Comparison of ENCODE assay signal across 22 cellular contexts in the genomic region with DNA sequence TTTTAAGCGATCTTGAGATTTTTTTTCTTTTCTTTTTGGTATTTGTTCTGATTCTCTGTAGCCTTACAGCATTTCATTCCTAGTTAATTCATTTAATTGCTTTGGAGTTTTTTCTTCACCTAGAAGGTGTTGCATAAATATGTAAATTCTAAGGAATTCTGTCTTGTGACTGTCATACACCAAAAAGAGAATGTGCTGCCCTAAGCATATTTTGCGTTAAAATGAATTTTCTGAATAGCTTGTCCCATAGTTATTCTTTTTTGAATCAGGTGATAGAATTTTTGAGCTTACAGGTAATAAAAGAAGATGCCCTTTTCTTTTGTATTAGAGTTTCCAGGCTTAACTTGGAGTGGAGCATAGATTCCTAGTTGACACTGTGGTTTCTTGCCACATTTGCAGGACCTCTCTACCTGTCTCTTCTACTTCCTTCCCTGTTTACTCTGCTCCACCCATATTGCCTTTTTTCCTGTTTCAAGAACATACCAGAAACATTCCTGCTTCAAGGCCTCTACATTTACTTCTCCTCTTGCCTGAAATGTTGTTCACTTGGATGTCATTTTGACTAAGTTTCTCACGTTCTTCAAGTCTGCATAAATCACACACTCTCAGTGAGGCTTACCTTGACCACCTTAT. TPM values are rescaled to one million over a fixed set of nuclear protein-coding genes. Genes with fewer than 3 reads are reported as not detected.
DNase-seq lines count a peak whose midpoint lies in the region; ATAC-seq, FAIRE-seq and TF ChIP-seq lines count a peak whose summit lies in the region.
"Had no signal": no experiment of that assay in that cellular context is flagged by ENCODE, and none has a peak within 500 bp of the region (broad histone marks: within the 10 kb centered on the region; RNA-seq: fewer than 3 reads in every experiment).

No MANE protein-coding gene starts in this region.

- no peak for TF ChIP-seq RAD21 in HepG2 (CRISPR knock-in tag; IDR thresholded peaks at IDR 0.05)

- POLR2A ChIA-PET in HepG2 (lab: Yijun Ruan, JAX) = no interaction called here

- ATAC-seq in HepG2 (no peak), right lobe of liver (no peak), HG03139 (IDR thresholded peaks at IDR 0.05; ENCODE audit: unreplicated experiment) (no peak)
- ATAC-seq: GM12878, GM23338, HCT116, Panc1 had no signal

- H3K27ac Mint-ChIP-seq in nephron progenitor cell = peak overlapping the region; percentile 43
- H3K27ac Mint-ChIP-seq: CD4-positive, alpha-beta T cell; GM23338 had no signal

- H3K4me3 Mint-ChIP-seq in nephron progenitor cell = no peak overlapping the region
- H3K4me3 Mint-ChIP-seq: CD4-positive, alpha-beta T cell; GM23338 had no signal

- H3K27ac ChIP-seq in HepG2 (ENCODE audit: extremely low read length, insufficient read depth, low read length) (no peak overlapping the region), right lobe of liver (no peak overlapping the region), keratinocyte (ENCODE audit: control insufficient read depth, insufficient read depth, low read length) (no peak overlapping the region)
- H3K27ac ChIP-seq: SJSA1 had no signal

- CTCF ChIA-PET in HepG2 (lab: Yijun Ruan, JAX; ENCODE audit: low intra/inter-chr PET ratio, low total read pairs) = no interaction called here

- dilution Hi-C loops in keratinocyte (cut with MboI; ENCODE audit: extremely low pct_ligation_motif_present, low sequenced_read_pairs) = no loop called here

- DNase-seq in HepG2 (ENCODE audit: low spot score) = no peak
- DNase-seq in right lobe of liver = no peak
- DNase-seq in keratinocyte (ENCODE audit: low read depth, low spot score) = no peak
- no peak for DNase-seq in nephron progenitor cell
- DNase-seq in G401 (ENCODE audit: low spot score) = no peak
- no peak for DNase-seq in NCI-H2171 (lab: John Stamatoyannopoulos, UW)
- DNase-seq in activated CD4-positive, CD25-positive, alpha-beta regulatory T cell (lab: John Stamatoyannopoulos, UW) = no peak
- DNase-seq: Caco-2; CD4-positive, alpha-beta T cell; DMS153; Karpas-422; NCI-H1417 treated with DMSO at 0.1 percent for 48 hours; NCI-H187 treated with DMSO at 0.1 percent for 48 hours; NCI-H345; NCI-H524 treated with DMSO at 0.1 percent for 48 hours had no signal

- H3K4me2 ChIP-seq in HepG2 (ENCODE audit: low read depth, low read length) = no peak overlapping the region
- H3K4me2 ChIP-seq in keratinocyte (ENCODE audit: control insufficient read depth, extremely low read depth, insufficient read depth, low read depth, low read length) = no peak overlapping the region
- H3K4me2 ChIP-seq: GM23338 had no signal

- no peak for TF ChIP-seq EP300 in HepG2 (IDR thresholded peaks at IDR 0.05; ENCODE audit: low read depth in 2 of 2, low read length in 2 of 2)
- TF ChIP-seq EP300 in HepG2 (CRISPR knock-in tag; IDR thresholded peaks at IDR 0.05; ENCODE audit: borderline replicate concordance) = no peak

- H3K27me3 ChIP-seq in HepG2 (ENCODE audit: control insufficient read depth in 1 of 2, insufficient read depth in 2 of 2, low read length in 2 of 2) (no peaks in the 10 kb centered on the region), right lobe of liver (no peaks in the 10 kb centered on the region), keratinocyte (ENCODE audit: control insufficient read depth, extremely low read depth, insufficient read depth, low read length) (no peaks in the 10 kb centered on the region)
- H3K27me3 ChIP-seq: SJSA1 had no signal

- no TSS peak for BruUV-seq in HepG2 (replicated peaks; lab: Mats Ljungman, UMichigan)

- H3K4me3 ChIP-seq in HepG2 (replicated peaks in 1 of 3; ENCODE audit: insufficient read depth in 1 of 3, low read depth in 2 of 3, low read length in 3 of 3) (no peak overlapping the region), right lobe of liver (no peak overlapping the region), keratinocyte (ENCODE audit: control insufficient read depth in 2 of 3, extremely low read depth in 1 of 3, insufficient read depth in 2 of 3, low read depth in 1 of 3, low read length in 3 of 3) (no peak overlapping the region)
- H3K4me3 ChIP-seq: GM12878, GM23338, SJSA1 had no signal

- no peaks in the 10 kb centered on the region for H3K9me3 Mint-ChIP-seq in nephron progenitor cell
- H3K9me3 Mint-ChIP-seq: CD4-positive, alpha-beta T cell; GM23338 had no signal

- H3K4me1 ChIP-seq in HepG2 (ENCODE audit: insufficient read depth, low read length) (no peaks in the 10 kb centered on the region), right lobe of liver (no peaks in the 10 kb centered on the region), keratinocyte (ENCODE audit: control insufficient read depth, extremely low read depth, insufficient read depth, low read length) (peaks cover 3% of the 10 kb centered on the region)
- H3K4me1 ChIP-seq: Caco-2, SJSA1 had no signal

- in situ Hi-C loops in HepG2 (cut with HindIII; ENCODE audit: extremely low pct_ligation_motif_present, low pct_unique_long_range_greater_than_20kb) (no loop called here), G401 (cut with HindIII; ENCODE audit: low sequenced_read_pairs) (no loop called here)

- H2AFZ ChIP-seq in HepG2 (ENCODE audit: low read length) (no peak overlapping the region), keratinocyte (ENCODE audit: control insufficient read depth, low read length) (no peak overlapping the region)
- H2AFZ ChIP-seq: GM23338 had no signal

- no peak for FAIRE-seq in HepG2 (lab: Jason Lieb, UNC)
- FAIRE-seq in keratinocyte (lab: Jason Lieb, UNC) = peak; percentile 52
- FAIRE-seq: GM12878, GM19239 had no signal

- peaks cover 69% of the 10 kb centered on the region for H3K36me3 Mint-ChIP-seq in nephron progenitor cell (ENCODE audit: low read depth)

- no peak for TF ChIP-seq CTCF in HepG2 (CRISPR knock-in tag; IDR thresholded peaks at IDR 0.05)
- no peak for TF ChIP-seq CTCF in right lobe of liver (IDR thresholded peaks at IDR 0.05)
- TF ChIP-seq CTCF in keratinocyte (optimal IDR thresholded peaks at IDR 0.05 in 1 of 3, IDR thresholded peaks at IDR 0.05 in 1 of 3, conservative IDR thresholded peaks at IDR 0.05 in 1 of 3; ENCODE audit: extremely low read depth in 1 of 3, insufficient read depth in 2 of 3, low read length in 3 of 3) = no peak
- no peak for TF ChIP-seq CTCF in nephron progenitor cell (IDR thresholded peaks at IDR 0.05)

- no peaks in the 10 kb centered on the region for H4K20me1 ChIP-seq in HepG2 (ENCODE audit: insufficient read depth, low read length)
- no peaks in the 10 kb centered on the region for H4K20me1 ChIP-seq in keratinocyte (ENCODE audit: control insufficient read depth, extremely low read depth, insufficient read depth, low read length)

- H3K9me3 ChIP-seq in HepG2 (ENCODE audit: low read length) (no peaks in the 10 kb centered on the region), right lobe of liver (no peaks in the 10 kb centered on the region), keratinocyte (ENCODE audit: control insufficient read depth, low read depth, low read length) (no peaks in the 10 kb centered on the region)
- H3K9me3 ChIP-seq: Caco-2, SJSA1 had no signal

- H3K9me1 ChIP-seq in keratinocyte (ENCODE audit: control insufficient read depth, extremely low read depth, insufficient read depth, low read length) = no peaks in the 10 kb centered on the region

- no peaks in the 10 kb centered on the region for H3K4me1 Mint-ChIP-seq in nephron progenitor cell
- H3K4me1 Mint-ChIP-seq: GM23338 had no signal

- H3K36me3 ChIP-seq in HepG2 (replicated peaks in 1 of 2; ENCODE audit: control insufficient read depth in 1 of 2, insufficient read depth in 2 of 2, low read length in 2 of 2) (peaks cover 11 to 41% of the 10 kb centered on the region in 2 experiments), right lobe of liver (peaks cover 0 to 51% (median 0%) of the 10 kb centered on the region in 4 donors), keratinocyte (ENCODE audit: control insufficient read depth in 2 of 2, extremely low read depth in 1 of 2, insufficient read depth in 2 of 2, low read length in 2 of 2) (peaks cover 10 to 20% of the 10 kb centered on the region in 2 experiments)

- intact Hi-C loops in HepG2 (cut with micrococcal nuclease; ENCODE audit: unreplicated experiment) = no loop called here
- intact Hi-C loops in right lobe of liver (cut with DNase I) = no loop called here

- H3K9ac ChIP-seq in HepG2 (ENCODE audit: insufficient read depth, low read depth, low read length) = no peak overlapping the region
- no peak overlapping the region for H3K9ac ChIP-seq in keratinocyte (ENCODE audit: control insufficient read depth, extremely low read depth, insufficient read depth, low read length)

- H3K79me2 ChIP-seq in HepG2 (ENCODE audit: insufficient read depth, low read length) (no peaks in the 10 kb centered on the region), keratinocyte (ENCODE audit: control insufficient read depth, insufficient read depth, low read length) (no peaks in the 10 kb centered on the region)

- no peaks in the 10 kb centered on the region for H3K27me3 Mint-ChIP-seq in nephron progenitor cell (ENCODE audit: low read depth, poor library complexity)
- H3K27me3 Mint-ChIP-seq: CD4-positive, alpha-beta T cell had no signal

- TF ChIP-seq POLR2A in HepG2 (IDR thresholded peaks at IDR 0.05; ENCODE audit: insufficient read depth in 1 of 2, low read depth in 2 of 2, low read length in 2 of 2) (no peak), right lobe of liver (IDR thresholded peaks at IDR 0.05) (no peak)

- WGBS in HepG2 (ENCODE audit: low lambda C conversion rate) = 97% methylated on average over 3 of the region's 3 CpGs
- WGBS in right lobe of liver (ENCODE audit: insufficient coverage, low coverage, low lambda C conversion rate, missing lambda C conversion rate) = 91% methylated on average over 3 of the region's 3 CpGs

RNA-seq across cellular contexts. Expression of gene KIF1B, which starts 53.2 kb away (rescaled TPM):
- 26.7 and 43.6 TPM in 2 replicates for total RNA-seq in HepG2 (2016; rRNA removed; fragmentation: Illumina TruSeq; extraction: Trizol)
- total RNA-seq in HepG2 (2016; cell fraction: cytosol; rRNA removed; fragmentation: Illumina TruSeq; extraction: Trizol; ENCODE audit: low read depth) = 5.1 and 5.3 TPM in 2 replicates
- total RNA-seq in HepG2 (2016; cell fraction: insoluble cytoplasmic fraction; rRNA removed; fragmentation: Illumina TruSeq; extraction: Trizol) = 25.5 and 40.1 TPM in 2 replicates
- 11.3 and 11.4 TPM in 2 replicates for total RNA-seq in HepG2 (2016; cell fraction: membrane; rRNA removed; fragmentation: Illumina TruSeq; extraction: Trizol)
- total RNA-seq in HepG2 (2016; cell fraction: nucleus; rRNA removed; fragmentation: Illumina TruSeq; extraction: Trizol) = 35.4 and 42.7 TPM in 2 replicates
- polyA plus RNA-seq in HepG2 (2011; rRNA removed) = 27.0 and 32.5 TPM in 2 replicates
- 18.2 and 23.8 TPM in 2 replicates for polyA plus RNA-seq in HepG2 (2011; cell fraction: cytosol; rRNA removed)
- 22.1 and 26.2 TPM in 2 replicates for polyA plus RNA-seq in HepG2 (2011; cell fraction: nucleus; rRNA removed)
- polyA plus RNA-seq in HepG2 (2012) = 21.2 and 27.8 TPM in 2 replicates
- 0.59 and 0.67 TPM in 2 replicates for polyA plus RNA-seq in HepG2 (2016; cell fraction: cytosol; fragmentation: Illumina TruSeq; extraction: Trizol; ENCODE audit: low read depth)
- 23.0 and 24.6 TPM in 2 replicates for polyA plus RNA-seq in HepG2 (2016; cell fraction: insoluble cytoplasmic fraction; fragmentation: Illumina TruSeq; extraction: Trizol; ENCODE audit: low read depth)
- 1.5 and 1.9 TPM in 2 replicates for polyA plus RNA-seq in HepG2 (2016; cell fraction: membrane; fragmentation: Illumina TruSeq; extraction: Trizol; ENCODE audit: low read depth)
- polyA plus RNA-seq in HepG2 (2016; cell fraction: nucleus; fragmentation: Illumina TruSeq; extraction: Trizol; ENCODE audit: insufficient read depth, low read depth) = 22.3 and 23.8 TPM in 2 replicates
- polyA minus RNA-seq in HepG2 (2011; rRNA and poly(A)+ RNA removed; ENCODE audit: low replicate concordance) = 24.7 and 78.1 TPM in 2 replicates
- polyA minus RNA-seq in HepG2 (2011; cell fraction: cytosol; rRNA and poly(A)+ RNA removed) = 37.6 and 42.0 TPM in 2 replicates
- 62.1 and 75.5 TPM in 2 replicates for polyA minus RNA-seq in HepG2 (2011; cell fraction: nucleus; rRNA and poly(A)+ RNA removed)
- 10 to 100 TPM; 21.7 to 29.4 (median 23.2) TPM for total RNA-seq in right lobe of liver
- polyA plus RNA-seq in keratinocyte = 13.4 to 15.1 TPM (median 14.6 TPM) in 3 replicates
- polyA plus RNA-seq in keratinocyte (2011; ENCODE audit: low read depth) = 32.7 TPM
- 9.7 and 16.4 TPM in 2 replicates for polyA plus RNA-seq in keratinocyte (2011; cell fraction: cytosol; rRNA removed)
- polyA plus RNA-seq in keratinocyte (2011; cell fraction: nucleus; rRNA removed) = 26.3 and 33.4 TPM in 2 replicates
- 15.1 and 22.9 TPM in 2 replicates for polyA plus RNA-seq in keratinocyte (2012; ENCODE audit: low replicate concordance)
- polyA minus RNA-seq in keratinocyte = 21.7 to 36.9 TPM (median 30.2 TPM) in 3 replicates
- 13.2 TPM for polyA minus RNA-seq in keratinocyte (2011; cell fraction: cytosol; rRNA and poly(A)+ RNA removed)
- 29.3 and 63.8 TPM in 2 replicates for polyA minus RNA-seq in keratinocyte (2011; cell fraction: nucleus; rRNA and poly(A)+ RNA removed)
- 11.8 and 19.9 TPM in 2 replicates for total RNA-seq in G401 (2014; rRNA removed; shearing (Covaris generic))
